ENCODE assay signal across 21 cellular contexts in genomic region chr16:14011006-14011405, GRCh38.
"Had no signal": no experiment of that assay in that cellular context is flagged by ENCODE, and none has a peak within 500 bp of the region (broad histone marks: within the 10 kb centered on the region; RNA-seq: fewer than 3 reads in every experiment).

No MANE protein-coding gene starts in this region.

- H3K9me3 Mint-ChIP-seq: activated naive CD4-positive, alpha-beta T cell treated with anti-CD3 and anti-CD28 coated beads for 36 hours; activated T-cell treated with anti-CD3 and anti-CD28 coated beads, Interleukin-2, amount 50 U/mL, for 4 hours; activated T-helper 2 cell treated with anti-CD3 and anti-CD28 coated beads, Interferon-gamma antibody, Interleukin-2, Interleukin-4, amounts not matched to agents 10 μg/mL and 5 μg/mL and 100 μg/mL, durations not matched to agents 14 hours and 24 hours and 36 hours; endodermal cell; naive thymus-derived CD8-positive, alpha-beta T cell; stimulated activated naive CD8-positive, alpha-beta T cell treated with anti-CD3 and anti-CD28 coated beads, Interleukin-15, amount 100 ng/mL, for 72 hours had no signal

- H3K4me3 Mint-ChIP-seq: activated naive CD4-positive, alpha-beta T cell treated with anti-CD3 and anti-CD28 coated beads for 36 hours; activated T-cell treated with anti-CD3 and anti-CD28 coated beads, Interleukin-2, amount 50 U/mL, for 4 hours; endodermal cell; naive thymus-derived CD8-positive, alpha-beta T cell; stimulated activated naive CD8-positive, alpha-beta T cell treated with anti-CD3 and anti-CD28 coated beads, Interleukin-15, amount 100 ng/mL, for 72 hours; T-helper 17 cell had no signal

- H3K4me1 ChIP-seq: uterus had no signal

- FAIRE-seq: keratinocyte had no signal

- H3K27ac Mint-ChIP-seq: activated naive CD4-positive, alpha-beta T cell treated with anti-CD3 and anti-CD28 coated beads for 36 hours; activated T-helper 2 cell treated with anti-CD3 and anti-CD28 coated beads, Interferon-gamma antibody, Interleukin-2, Interleukin-4, amounts not matched to agents 10 μg/mL and 5 μg/mL and 100 μg/mL, durations not matched to agents 14 hours and 24 hours and 36 hours; endodermal cell; naive thymus-derived CD8-positive, alpha-beta T cell; stimulated activated naive CD8-positive, alpha-beta T cell treated with anti-CD3 and anti-CD28 coated beads, Interleukin-15, amount 100 ng/mL, for 72 hours; T-helper 17 cell had no signal

- H3K9me3 ChIP-seq: lower lobe of right lung, suprapubic skin, transverse colon, uterus had no signal

- H3K4me3 ChIP-seq: lower lobe of right lung, suprapubic skin, transverse colon, uterus had no signal

- H3K36me3 Mint-ChIP-seq: naive thymus-derived CD8-positive, alpha-beta T cell had no signal

- DNase-seq: activated CD4-positive, alpha-beta T cell treated with anti-CD3 and anti-CD28 coated beads for 4 hours; activated CD4-positive, alpha-beta T cell treated with anti-CD3 and anti-CD28 coated beads, Interleukin-2, amount 50 U/mL, for 48 hours; activated CD4-positive, CD25-positive, alpha-beta regulatory T cell; activated CD8-positive, alpha-beta memory T cell treated with anti-CD3 and anti-CD28 coated beads, Interleukin-2, amount 50 U/mL, for 48 hours; activated naive CD4-positive, alpha-beta T cell treated with anti-CD3 and anti-CD28 coated beads for 36 hours; activated T-cell treated with anti-CD3 and anti-CD28 coated beads, Interleukin-2, amount 50 U/mL, for 4 hours; cerebellar nuclear complex; cortex of kidney; endodermal cell; lower lobe of right lung; naive thymus-derived CD8-positive, alpha-beta T cell; stimulated activated CD4-positive, alpha-beta T cell treated with anti-CD3 and anti-CD28 coated beads, Interleukin-12 subunit alpha, Interleukin-12 subunit beta, amount 100 ng/mL, for 4 hours; stimulated activated CD4-positive, alpha-beta T cell treated with anti-CD3 and anti-CD28 coated beads, Interleukin-4, amount 100 ng/mL, for 4 hours; stimulated activated naive CD8-positive, alpha-beta T cell treated with anti-CD3 and anti-CD28 coated beads, Interleukin-15, amount 100 ng/mL, for 72 hours; T-helper 17 cell; transverse colon; uterus had no signal

- ATAC-seq: activated T-cell treated with anti-CD3 and anti-CD28 coated beads, Interleukin-2, amount 50 U/mL, for 4 hours; left lobe of liver; lower lobe of right lung; naive thymus-derived CD8-positive, alpha-beta T cell; stimulated activated naive CD8-positive, alpha-beta T cell treated with anti-CD3 and anti-CD28 coated beads, Interleukin-15, amount 100 ng/mL, for 72 hours; T-helper 17 cell had no signal

- H3K27ac ChIP-seq: lower lobe of right lung, suprapubic skin, transverse colon, uterus had no signal

- H3K36me3 ChIP-seq: lower lobe of right lung, suprapubic skin, transverse colon, uterus had no signal

- H3K4me1 Mint-ChIP-seq: stimulated activated naive CD8-positive, alpha-beta T cell treated with anti-CD3 and anti-CD28 coated beads, Interleukin-15, amount 100 ng/mL, for 72 hours had no signal

- H3K27me3 ChIP-seq: suprapubic skin, transverse colon, uterus had no signal
